10 cellular contexts compared by ENCODE assay signal in the genomic region with DNA sequence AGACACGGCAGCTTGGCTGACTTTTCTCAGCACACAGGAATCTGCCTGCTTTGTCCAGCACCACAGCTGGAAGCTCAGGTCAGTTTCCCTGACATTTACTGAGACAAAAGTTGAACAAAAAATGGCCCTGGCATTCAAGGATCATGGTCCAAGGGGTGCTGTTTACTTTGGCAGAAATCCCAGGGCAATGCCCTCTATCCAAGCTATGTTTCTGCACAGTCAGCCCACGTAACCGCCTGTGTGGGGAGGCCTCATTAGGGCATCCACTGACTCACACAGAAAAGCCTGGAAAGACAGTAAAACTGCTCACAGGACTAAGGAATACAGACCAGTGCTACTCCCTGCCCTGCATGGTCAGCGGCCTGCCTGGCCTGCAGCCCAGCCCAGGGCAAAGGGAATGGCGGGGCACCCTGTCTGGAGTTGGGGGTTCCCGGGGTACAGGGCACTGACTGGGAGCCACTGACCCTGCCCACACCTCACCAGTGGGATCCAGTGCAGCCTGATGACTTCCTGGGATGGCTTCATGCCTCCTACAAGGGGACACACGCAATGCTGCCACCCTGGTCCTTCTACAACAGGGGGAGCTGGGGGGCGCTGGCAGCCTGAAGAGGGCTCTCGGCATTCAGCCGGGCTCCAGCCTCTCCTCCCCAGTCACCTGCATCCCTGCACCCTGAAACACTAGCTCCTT.
A peak's percentile ranks its signal among the peaks of the same experiment; 100 is the strongest.
DNase-seq lines count a peak whose midpoint lies in the region; ATAC-seq lines count a peak whose summit lies in the region.
"Had no signal": no experiment of that assay in that cellular context is flagged by ENCODE, and none has a peak within 500 bp of the region (broad histone marks: within the 10 kb centered on the region; RNA-seq: fewer than 3 reads in every experiment).

No MANE protein-coding gene starts in this region.

- peaks cover 2 to 19% of the 10 kb centered on the region in 2 donors for H3K36me3 ChIP-seq in duodenal mucosa (ENCODE audit: control insufficient read depth in 1 of 2, insufficient read depth in 2 of 2, low read length in 2 of 2)

- no peak overlapping the region for H3K27ac Mint-ChIP-seq in T-helper 2 cell treated with Interferon-gamma antibody and Interleukin-4, amounts not matched to agents 5 μg/mL and 100 μg/mL, for 36 hours

- in situ Hi-C loops in Caki2 (cut with HindIII; ENCODE audit: low pct_unique_long_range_greater_than_20kb, low sequenced_read_pairs), result no loop called here

- peaks cover 5% of the 10 kb centered on the region for H3K9me3 Mint-ChIP-seq in T-helper 2 cell treated with Interferon-gamma antibody and Interleukin-4, amounts not matched to agents 5 μg/mL and 100 μg/mL, for 36 hours

- H3K9me3 ChIP-seq in duodenal mucosa (ENCODE audit: control insufficient read depth in 1 of 2, low read length in 2 of 2), result no peaks in the 10 kb centered on the region

- H3K27ac ChIP-seq in duodenal mucosa (ENCODE audit: low read depth, low read length), result peak overlapping the region; percentile 14

- no peaks in the 10 kb centered on the region for H3K4me1 Mint-ChIP-seq in T-helper 2 cell treated with Interferon-gamma antibody and Interleukin-4, amounts not matched to agents 5 μg/mL and 100 μg/mL, for 36 hours (ENCODE audit: low read depth)

- peak overlapping the region in 1 of 2 donors; percentile 13 for H3K9ac ChIP-seq in duodenal mucosa (ENCODE audit: low read depth in 1 of 2, low read length in 2 of 2)

- H3K4me1 ChIP-seq in duodenal mucosa (ENCODE audit: control insufficient read depth in 1 of 2, insufficient read depth in 2 of 2, low read length in 2 of 2), result peaks cover 17 to 20% of the 10 kb centered on the region in 2 donors

- peak overlapping the region; percentile 0 to 7 for H3K4me3 ChIP-seq in duodenal mucosa (ENCODE audit: low read depth in 1 of 2, low read length in 2 of 2)
- H3K4me3 ChIP-seq: K562 had no signal

- no peaks in the 10 kb centered on the region for H3K27me3 ChIP-seq in duodenal mucosa (ENCODE audit: control insufficient read depth in 1 of 2, insufficient read depth in 2 of 2, low read length in 2 of 2)

- H3K27me3 Mint-ChIP-seq in T-helper 2 cell treated with Interferon-gamma antibody and Interleukin-4, amounts not matched to agents 5 μg/mL and 100 μg/mL, for 36 hours (ENCODE audit: low read depth), result no peaks in the 10 kb centered on the region

- ATAC-seq in HG03280 (IDR thresholded peaks at IDR 0.05; ENCODE audit: unreplicated experiment), result no peak
- ATAC-seq: activated naive CD4-positive, alpha-beta T cell treated with anti-CD3 and anti-CD28 coated beads, Interleukin-2, amount 50 U/mL, for 72 hours; K562 had no signal

- H3K4me3 Mint-ChIP-seq in T-helper 2 cell treated with Interferon-gamma antibody and Interleukin-4, amounts not matched to agents 5 μg/mL and 100 μg/mL, for 36 hours, result no peak overlapping the region

- DNase-seq in Caki2 (ENCODE audit: low read depth) (peak; percentile 94), NCI-H146 treated with DMSO at 0.1 percent for 48 hours (lab: John Stamatoyannopoulos, UW; ENCODE audit: unreplicated experiment) (peak; percentile 14), non-pigmented ciliary epithelial cell (ENCODE audit: low read depth) (peak; percentile 37)
- no peak for DNase-seq in activated CD8-positive, alpha-beta memory T cell treated with anti-CD3 and anti-CD28 coated beads, Interleukin-2, amount 50 U/mL, for 48 hours
- no peak for DNase-seq in NK-92 treated with Interleukin-12 subunit alpha and Interleukin-12 subunit beta, amount 100 ng/mL, for 24 hours (lab: John Stamatoyannopoulos, UW)
- no peak for DNase-seq in T-helper 2 cell treated with Interferon-gamma antibody and Interleukin-4, amounts not matched to agents 5 μg/mL and 100 μg/mL, for 36 hours (ENCODE audit: low spot score)

- H3K36me3 Mint-ChIP-seq in T-helper 2 cell treated with Interferon-gamma antibody and Interleukin-4, amounts not matched to agents 5 μg/mL and 100 μg/mL, for 36 hours (ENCODE audit: low read depth), result peaks cover 8% of the 10 kb centered on the region

Comparison
In these comparisons a context has a peak if more than half of its experiments do, and no peak if none do; other contexts are left out.
1. DNase-seq: peak in Caki2 (single experiment), NCI-H146 treated with DMSO at 0.1 percent for 48 hours (single experiment) and non-pigmented ciliary epithelial cell (single experiment); none in activated CD8-positive, alpha-beta memory T cell treated with anti-CD3 and anti-CD28 coated beads, Interleukin-2, amount 50 U/mL, for 48 hours (single experiment), NK-92 treated with Interleukin-12 subunit alpha and Interleukin-12 subunit beta, amount 100 ng/mL, for 24 hours (single experiment) and T-helper 2 cell treated with Interferon-gamma antibody and Interleukin-4, amounts not matched to agents 5 μg/mL and 100 μg/mL, for 36 hours (single experiment).